Comparison of ENCODE assay signal across 19 cellular contexts in genomic region chr3:24096695-24097290, GRCh38.
DNase-seq lines count a peak whose midpoint lies in the region; ATAC-seq and TF ChIP-seq lines count a peak whose summit lies in the region.
"Had no signal": no experiment of that assay in that cellular context is flagged by ENCODE, and none has a peak within 500 bp of the region (broad histone marks: within the 10 kb centered on the region; RNA-seq: fewer than 3 reads in every experiment).

No MANE protein-coding gene starts in this region.

- no peak overlapping the region for H3K4me3 Mint-ChIP-seq in naive thymus-derived CD4-positive, alpha-beta T cell
- H3K4me3 Mint-ChIP-seq in T-cell: no peak overlapping the region
- H3K4me3 Mint-ChIP-seq: CD14-positive monocyte, IgD-negative memory B cell had no signal

- H3K27ac Mint-ChIP-seq in naive thymus-derived CD4-positive, alpha-beta T cell: no peak overlapping the region
- H3K27ac Mint-ChIP-seq in T-cell: no peak overlapping the region
- H3K27ac Mint-ChIP-seq: CD14-positive monocyte, IgD-negative memory B cell had no signal

- CTCF ChIA-PET in naive thymus-derived CD4-positive, alpha-beta T cell (lab: Charles Lee): no interaction called here
- CTCF ChIA-PET in T-cell (lab: Charles Lee): no interaction called here

- H3K36me3 ChIP-seq in right atrium auricular region (no peaks in the 10 kb centered on the region), adipocyte (ENCODE audit: control insufficient read depth, insufficient read depth, low read length, severe bottlenecking) (no peaks in the 10 kb centered on the region), thoracic aorta (no peaks in the 10 kb centered on the region)
- no peaks in the 10 kb centered on the region for H3K36me3 ChIP-seq in naive thymus-derived CD4-positive, alpha-beta T cell (ENCODE audit: control insufficient read depth in 2 of 3, insufficient read depth in 3 of 3, low read length in 3 of 3)

- peaks cover 0 to 13% (median 0%) of the 10 kb centered on the region in 11 donors for H3K9me3 Mint-ChIP-seq in naive thymus-derived CD4-positive, alpha-beta T cell
- H3K9me3 Mint-ChIP-seq in T-cell: peaks cover 0 to 2% (median 0%) of the 10 kb centered on the region in 3 donors

- peak; percentile 23 for ATAC-seq in Right ventricle myocardium inferior
- ATAC-seq in thoracic aorta (ENCODE audit: insufficient number of reproducible peaks, low FRiP score, low read depth): no peak
- ATAC-seq in naive thymus-derived CD4-positive, alpha-beta T cell: no peak
- ATAC-seq in HG02885 (IDR thresholded peaks at IDR 0.05; ENCODE audit: poor library complexity, unreplicated experiment): no peak
- ATAC-seq in T-cell (replicated peaks in 1 of 4): no peak

- H3K9me3 ChIP-seq in right atrium auricular region (no peaks in the 10 kb centered on the region), adipocyte (ENCODE audit: control insufficient read depth, low read length) (no peaks in the 10 kb centered on the region), thoracic aorta (no peaks in the 10 kb centered on the region)
- no peaks in the 10 kb centered on the region for H3K9me3 ChIP-seq in naive thymus-derived CD4-positive, alpha-beta T cell (ENCODE audit: control insufficient read depth in 2 of 3, low read length in 3 of 3)

- H3K27ac ChIP-seq in right atrium auricular region (no peak overlapping the region), thoracic aorta (peak overlapping the region; percentile 28 to 35)
- H3K27ac ChIP-seq in naive thymus-derived CD4-positive, alpha-beta T cell (ENCODE audit: low read depth, low read length): no peak overlapping the region
- H3K27ac ChIP-seq: HL-60 had no signal

- H3K4me1 Mint-ChIP-seq in naive thymus-derived CD4-positive, alpha-beta T cell: peaks cover 0 to 2% (median 0%) of the 10 kb centered on the region in 7 donors
- no peaks in the 10 kb centered on the region for H3K4me1 Mint-ChIP-seq in T-cell
- H3K4me1 Mint-ChIP-seq: CD14-positive monocyte, IgD-negative memory B cell had no signal

- H3K36me3 Mint-ChIP-seq in naive thymus-derived CD4-positive, alpha-beta T cell: peaks cover 0 to 4% (median 0%) of the 10 kb centered on the region in 5 donors
- no peaks in the 10 kb centered on the region for H3K36me3 Mint-ChIP-seq in T-cell
- H3K36me3 Mint-ChIP-seq: CD14-positive monocyte, IgD-negative memory B cell had no signal

- POLR2A ChIA-PET in naive thymus-derived CD4-positive, alpha-beta T cell (lab: Charles Lee): no interaction called here
- POLR2A ChIA-PET in T-cell (lab: Charles Lee): no interaction called here

- no peak for DNase-seq in Right ventricle myocardium inferior (ENCODE audit: missing footprints)
- no peak for DNase-seq in right atrium auricular region (ENCODE audit: low spot score)
- DNase-seq in adipocyte (ENCODE audit: low read depth): peak; percentile 24
- peak; percentile 35 for DNase-seq in fibroblast of mammary gland (ENCODE audit: low read depth)
- DNase-seq in thoracic aorta (ENCODE audit: low spot score): no peak
- DNase-seq in naive thymus-derived CD4-positive, alpha-beta T cell: no peak
- no peak for DNase-seq in T-cell
- DNase-seq: 8988T, DMS79 treated with DMSO at 0.1 percent for 48 hours, NCI-H1092 treated with DMSO at 0.1 percent for 48 hours, NCI-H1694, NCI-H2081 treated with DMSO at 0.1 percent for 48 hours, NCI-H446 treated with DMSO at 0.1 percent for 48 hours, NCI-H774, SIG-M5 had no signal

- no peak overlapping the region for H3K4me3 ChIP-seq in right atrium auricular region
- no peak overlapping the region for H3K4me3 ChIP-seq in adipocyte (ENCODE audit: low read length)
- no peak overlapping the region for H3K4me3 ChIP-seq in fibroblast of mammary gland (ENCODE audit: control insufficient read depth, low read depth, low read length)
- peak overlapping the region; percentile 31 for H3K4me3 ChIP-seq in thoracic aorta
- H3K4me3 ChIP-seq in naive thymus-derived CD4-positive, alpha-beta T cell (ENCODE audit: low read length): no peak overlapping the region

- H3K9ac ChIP-seq in adipocyte (ENCODE audit: low read length): no peak overlapping the region

- no peaks in the 10 kb centered on the region for H3K4me1 ChIP-seq in right atrium auricular region
- peaks cover 16% of the 10 kb centered on the region for H3K4me1 ChIP-seq in adipocyte (ENCODE audit: control insufficient read depth, insufficient read depth, low read length)
- H3K4me1 ChIP-seq in thoracic aorta (ENCODE audit: control insufficient read depth in 1 of 2, low read depth in 2 of 2): peaks cover 17 to 27% of the 10 kb centered on the region in 2 donors
- no peaks in the 10 kb centered on the region for H3K4me1 ChIP-seq in naive thymus-derived CD4-positive, alpha-beta T cell (ENCODE audit: control insufficient read depth in 2 of 2, insufficient read depth in 2 of 2, low read length in 2 of 2)

- TF ChIP-seq CTCF in right atrium auricular region (IDR thresholded peaks at IDR 0.05) (no peak), fibroblast of mammary gland (conservative IDR thresholded peaks at IDR 0.05; ENCODE audit: control insufficient read depth, insufficient read depth, low read depth, low read length) (no peak), thoracic aorta (IDR thresholded peaks at IDR 0.05) (no peak)

- H3K27me3 ChIP-seq in right atrium auricular region (no peaks in the 10 kb centered on the region), adipocyte (replicated peaks; ENCODE audit: control insufficient read depth, insufficient read depth, low read length) (no peaks in the 10 kb centered on the region), thoracic aorta (replicated peaks; ENCODE audit: insufficient read depth) (no peaks in the 10 kb centered on the region)
- no peaks in the 10 kb centered on the region for H3K27me3 ChIP-seq in naive thymus-derived CD4-positive, alpha-beta T cell (ENCODE audit: control insufficient read depth in 2 of 2, insufficient read depth in 2 of 2, low read length in 2 of 2)

- intact Hi-C loops in Right ventricle myocardium inferior (cut with DNase I): no loop called here
- intact Hi-C loops in naive thymus-derived CD4-positive, alpha-beta T cell (cut with micrococcal nuclease): no loop called here

- peaks cover 0 to 11% (median 5%) of the 10 kb centered on the region in 5 donors for H3K27me3 Mint-ChIP-seq in naive thymus-derived CD4-positive, alpha-beta T cell
- peaks cover 0 to 11% of the 10 kb centered on the region in 2 donors for H3K27me3 Mint-ChIP-seq in T-cell
- H3K27me3 Mint-ChIP-seq: IgD-negative memory B cell had no signal

Comparison
In these comparisons a context has a peak if more than half of its experiments do, and no peak if none do; other contexts are left out.
1. DNase-seq: peak in adipocyte (single experiment) and fibroblast of mammary gland (single experiment); none in Right ventricle myocardium inferior (single experiment), right atrium auricular region (single experiment), thoracic aorta (single experiment), naive thymus-derived CD4-positive, alpha-beta T cell (0 of 9) and T-cell (0 of 34).
2. H3K27ac ChIP-seq: peak in thoracic aorta (2 of 2); none in right atrium auricular region (0 of 2) and naive thymus-derived CD4-positive, alpha-beta T cell (single experiment).